19 cellular contexts compared by ENCODE assay signal in genomic region chr15:44094776-44095175, GRCh38.
"Had no signal": no experiment of that assay in that cellular context is flagged by ENCODE, and none has a peak within 500 bp of the region (broad histone marks: within the 10 kb centered on the region; RNA-seq: fewer than 3 reads in every experiment).

No MANE protein-coding gene starts in this region.

- H3K36me3 ChIP-seq: lower lobe of right lung, neutrophil, tibial nerve, uterus had no signal

- H3K4me1 Mint-ChIP-seq: activated naive CD8-positive, alpha-beta T cell treated with anti-CD3 and anti-CD28 coated beads, Interleukin-2, amount 10 ng/mL, durations not matched to agents 7 days and 5 days had no signal

- H3K4me3 ChIP-seq: lower lobe of right lung, tibial nerve, uterus had no signal

- H3K27me3 ChIP-seq: tibial nerve, uterus had no signal

- H3K27ac ChIP-seq: lower lobe of right lung, neutrophil, uterus had no signal

- H3K9me3 Mint-ChIP-seq: activated naive CD8-positive, alpha-beta T cell treated with anti-CD3 and anti-CD28 coated beads, Interleukin-2, amount 10 ng/mL, durations not matched to agents 7 days and 5 days; mesothelial cell of epicardium; natural killer cell treated with Interleukin-12 subunit alpha and Interleukin-12 subunit beta and Interleukin-15 and Interleukin-18, amount 100 ng/mL, for 72 hours had no signal

- H3K4me3 Mint-ChIP-seq: activated naive CD8-positive, alpha-beta T cell treated with anti-CD3 and anti-CD28 coated beads, Interleukin-2, amount 10 ng/mL, durations not matched to agents 7 days and 5 days; mesothelial cell of epicardium; natural killer cell treated with Interleukin-12 subunit alpha and Interleukin-12 subunit beta and Interleukin-15 and Interleukin-18, amount 100 ng/mL, for 72 hours had no signal

- DNase-seq: activated CD4-positive, alpha-beta T cell treated with anti-CD3 and anti-CD28 coated beads, Interleukin-2, amount 50 U/mL, for 48 hours; activated naive CD8-positive, alpha-beta T cell treated with anti-CD3 and anti-CD28 coated beads, Interleukin-2, amount 10 ng/mL, durations not matched to agents 7 days and 5 days; amygdala; cortex of kidney; effector CD4-positive, alpha-beta T cell; hypothalamus; islet precursor cell; left colon; lower lobe of right lung; stimulated activated CD4-positive, alpha-beta T cell treated with anti-CD3 and anti-CD28 coated beads, Interleukin-12 subunit alpha, Interleukin-12 subunit beta, amount 100 ng/mL, for 4 hours; stimulated activated CD4-positive, alpha-beta T cell treated with anti-CD3 and anti-CD28 coated beads, Interleukin-1b, Interleukin-23, amount 100 ng/mL, for 48 hours; stimulated activated CD8-positive, alpha-beta memory T cell treated with anti-CD3 and anti-CD28 coated beads, Interleukin-4, amount 100 ng/mL, for 48 hours; stimulated activated naive CD4-positive, alpha-beta T cell; substantia nigra; uterus had no signal

- H3K4me1 ChIP-seq: lower lobe of right lung, uterus had no signal

- H3K27ac Mint-ChIP-seq: activated naive CD8-positive, alpha-beta T cell treated with anti-CD3 and anti-CD28 coated beads, Interleukin-2, amount 10 ng/mL, durations not matched to agents 7 days and 5 days; mesothelial cell of epicardium; natural killer cell treated with Interleukin-12 subunit alpha and Interleukin-12 subunit beta and Interleukin-15 and Interleukin-18, amount 100 ng/mL, for 72 hours had no signal

- ATAC-seq: left colon; lower lobe of right lung; natural killer cell treated with Interleukin-12 subunit alpha and Interleukin-12 subunit beta and Interleukin-15 and Interleukin-18, amount 100 ng/mL, for 72 hours had no signal

- H3K9me3 ChIP-seq: lower lobe of right lung, neutrophil, tibial nerve, uterus had no signal

- H3K36me3 Mint-ChIP-seq: activated naive CD8-positive, alpha-beta T cell treated with anti-CD3 and anti-CD28 coated beads, Interleukin-2, amount 10 ng/mL, durations not matched to agents 7 days and 5 days; mesothelial cell of epicardium; natural killer cell treated with Interleukin-12 subunit alpha and Interleukin-12 subunit beta and Interleukin-15 and Interleukin-18, amount 100 ng/mL, for 72 hours had no signal
